In genomic region chr4:37483610-37484009, GRCh38 we compare ENCODE assay signal across 28 cellular contexts.
"Had no signal": no experiment of that assay in that cellular context is flagged by ENCODE, and none has a peak within 500 bp of the region (broad histone marks: within the 10 kb centered on the region; RNA-seq: fewer than 3 reads in every experiment).

No MANE protein-coding gene starts in this region.

- H3K9me3 ChIP-seq: ovary, psoas muscle, thoracic aorta, thyroid gland, tibial nerve, upper lobe of left lung, vagina had no signal

- H3K9ac ChIP-seq: neural progenitor cell, parathyroid adenoma had no signal

- H3K27ac ChIP-seq: neural progenitor cell, ovary, parathyroid adenoma, psoas muscle, skin epidermis, thoracic aorta, thyroid gland, tibial nerve, upper lobe of left lung, vagina had no signal

- H3K4me3 ChIP-seq: neural progenitor cell, ovary, psoas muscle, skin epidermis, thoracic aorta, thyroid gland, tibial nerve, upper lobe of left lung, vagina had no signal

- H3K36me3 Mint-ChIP-seq: natural killer cell had no signal

- H3K4me2 ChIP-seq: neural progenitor cell had no signal

- H3K27me3 ChIP-seq: neural progenitor cell, ovary, thyroid gland, tibial nerve, upper lobe of left lung, vagina had no signal

- FAIRE-seq: urothelium cell line had no signal

- H3K27ac Mint-ChIP-seq: naive thymus-derived CD4-positive, alpha-beta T cell; natural killer cell; nephron; neural progenitor cell; progenitor cell of endocrine pancreas; stimulated activated memory B cell treated with anti-CD40 and anti-IgM and Interleukin-4, amounts not matched to agents 10 μg/mL and 1 μg/mL and 100 μg/mL, for 72 hours; stimulated activated naive CD8-positive, alpha-beta T cell treated with anti-CD3 and anti-CD28 coated beads, Interleukin-15, amount 100 ng/mL, for 72 hours had no signal

- H3K4me1 Mint-ChIP-seq: natural killer cell, nephron had no signal

- H3K4me1 ChIP-seq: psoas muscle, thyroid gland, tibial nerve had no signal

- H3K36me3 ChIP-seq: neural progenitor cell, ovary, thoracic aorta, thyroid gland, tibial nerve, upper lobe of left lung, vagina had no signal

- H3K79me2 ChIP-seq: parathyroid adenoma had no signal

- H3K4me3 Mint-ChIP-seq: naive thymus-derived CD4-positive, alpha-beta T cell; natural killer cell; nephron; neural progenitor cell; stimulated activated memory B cell treated with anti-CD40 and anti-IgM and Interleukin-4, amounts not matched to agents 10 μg/mL and 1 μg/mL and 100 μg/mL, for 72 hours; stimulated activated naive CD8-positive, alpha-beta T cell treated with anti-CD3 and anti-CD28 coated beads, Interleukin-15, amount 100 ng/mL, for 72 hours had no signal

- ATAC-seq: naive thymus-derived CD4-positive, alpha-beta T cell; natural killer cell; psoas muscle; right cardiac atrium; sciatic nerve; stimulated activated memory B cell treated with anti-CD40 and anti-IgM and Interleukin-4, amounts not matched to agents 10 μg/mL and 1 μg/mL and 100 μg/mL, for 72 hours; stimulated activated naive CD8-positive, alpha-beta T cell treated with anti-CD3 and anti-CD28 coated beads, Interleukin-15, amount 100 ng/mL, for 72 hours; stimulated activated naive CD8-positive, alpha-beta T cell treated with anti-CD3 and anti-CD28 coated beads, Interleukin-15, Interleukin-2, amounts not matched to agents 100 U/mL and 50 U/mL, for 24 hours had no signal

- H2AFZ ChIP-seq: neural progenitor cell, parathyroid adenoma had no signal

- DNase-seq: naive thymus-derived CD4-positive, alpha-beta T cell; natural killer cell; occipital lobe; ovary; posterior cingulate gyrus; psoas muscle; right cardiac atrium; stimulated activated CD4-positive, alpha-beta T cell treated with anti-CD3 and anti-CD28 coated beads, Interleukin-15, amount 100 ng/mL, for 24 hours; stimulated activated CD4-positive, alpha-beta T cell treated with anti-CD3 and anti-CD28 coated beads, Interleukin-2, amount 100 ng/mL, for 24 hours; stimulated activated CD4-positive, alpha-beta T cell treated with anti-CD3 and anti-CD28 coated beads, Interleukin-2, amount 100 ng/mL, for 48 hours; stimulated activated CD4-positive, alpha-beta T cell treated with anti-CD3 and anti-CD28 coated beads, Interleukin-4, amount 100 ng/mL, for 24 hours; stimulated activated naive CD4-positive, alpha-beta T cell; stimulated activated naive CD8-positive, alpha-beta T cell treated with anti-CD3 and anti-CD28 coated beads, Interleukin-15, amount 100 ng/mL, for 72 hours; stimulated activated naive CD8-positive, alpha-beta T cell treated with anti-CD3 and anti-CD28 coated beads, Interleukin-15, Interleukin-2, amounts not matched to agents 100 U/mL and 50 U/mL, for 24 hours; thyroid gland; trophoblast cell; upper lobe of left lung had no signal
